Comparison of ENCODE assay signal across 1 cellular context in genomic region chr17:75113798-75114551, GRCh38.
TF ChIP-seq lines count a peak whose summit lies in the region.

No MANE protein-coding gene starts in this region.

TF ChIP-seq in HepG2, 621 proteins besides CTCF, POLR2A, EP300 and RAD21 (continued from another document and continues in another):
- peak; percentile 76; the same call in 1 of the 2 replicates for TF ChIP-seq HIC2 (CRISPR knock-in tag; IDR thresholded peaks at IDR 0.05; ENCODE audit: low read depth)
- TF ChIP-seq ZNF18 (CRISPR knock-in tag; IDR thresholded peaks at IDR 0.05; ENCODE audit: insufficient replicate concordance) = no peak
- TF ChIP-seq SKI (IDR thresholded peaks at IDR 0.05; ENCODE audit: partially characterized antibody) = peak; percentile 12
- peak; percentile 68; the same call in 1 of the 2 replicates for TF ChIP-seq ZNF556 (CRISPR knock-in tag; IDR thresholded peaks at IDR 0.05; ENCODE audit: borderline replicate concordance)
- no peak for TF ChIP-seq ZBTB40 (IDR thresholded peaks at IDR 0.05)
- no peak for TF ChIP-seq ZBTB40 (CRISPR knock-in tag; IDR thresholded peaks at IDR 0.05)
- TF ChIP-seq IRF9 (CRISPR knock-in tag; IDR thresholded peaks at IDR 0.05; ENCODE audit: borderline replicate concordance) = 0 out of 2 replicates have a peak, but pooled peaks have one; percentile 60
- peak; percentile 64; the same call in 1 of the 2 replicates for TF ChIP-seq SAP130 (CRISPR knock-in tag; IDR thresholded peaks at IDR 0.05; ENCODE audit: low read depth)
- TF ChIP-seq REPIN1 (CRISPR knock-in tag; IDR thresholded peaks at IDR 0.05; ENCODE audit: borderline replicate concordance, low read depth) = peak; percentile 64; the same call in 1 of the 2 replicates
- TF ChIP-seq DMAP1 (CRISPR knock-in tag; IDR thresholded peaks at IDR 0.05) = no peak; the same call in 1 of the 2 replicates
- no peak for TF ChIP-seq MXD1 (CRISPR knock-in tag; IDR thresholded peaks at IDR 0.05)
- TF ChIP-seq WIZ (CRISPR knock-in tag; IDR thresholded peaks at IDR 0.05) = 0 out of 2 replicates have a peak, but pooled peaks have one; percentile 22
- TF ChIP-seq MAFF (IDR thresholded peaks at IDR 0.05; ENCODE audit: low read depth, low read length) = no peak
- peak; percentile 80 for TF ChIP-seq SALL1 (CRISPR knock-in tag; IDR thresholded peaks at IDR 0.05)
- no peak for TF ChIP-seq ZNF563 (CRISPR knock-in tag; IDR thresholded peaks at IDR 0.05)
- 0 out of 2 replicates have a peak, but pooled peaks have one; percentile 36 for TF ChIP-seq DRAP1 (CRISPR knock-in tag; IDR thresholded peaks at IDR 0.05)
- TF ChIP-seq KDM4B (CRISPR knock-in tag; IDR thresholded peaks at IDR 0.05) = 0 out of 2 replicates have a peak, but pooled peaks have one; percentile 42
- TF ChIP-seq ZNF749 (CRISPR knock-in tag; IDR thresholded peaks at IDR 0.05; ENCODE audit: borderline replicate concordance) = no peak
- no peak for TF ChIP-seq SNAI1 (CRISPR knock-in tag; IDR thresholded peaks at IDR 0.05; ENCODE audit: borderline replicate concordance)
- no peak; the same call in 1 of the 2 replicates for TF ChIP-seq KMT2A (CRISPR knock-in tag; IDR thresholded peaks at IDR 0.05)
- no peak for TF ChIP-seq ZNF784 (CRISPR knock-in tag; IDR thresholded peaks at IDR 0.05; ENCODE audit: borderline replicate concordance)
- TF ChIP-seq BRF2 (CRISPR knock-in tag; IDR thresholded peaks at IDR 0.05) = no peak
- TF ChIP-seq CCDC6 (CRISPR knock-in tag; IDR thresholded peaks at IDR 0.05) = no peak
- TF ChIP-seq CEBPB (IDR thresholded peaks at IDR 0.05; ENCODE audit: borderline replicate concordance, low read depth, low read length) = no peak
- no peak for TF ChIP-seq ZNF160 (CRISPR knock-in tag; IDR thresholded peaks at IDR 0.05)
- TF ChIP-seq MTA3 (CRISPR knock-in tag; IDR thresholded peaks at IDR 0.05) = no peak
- TF ChIP-seq THAP7 (CRISPR knock-in tag; IDR thresholded peaks at IDR 0.05) = no peak
- TF ChIP-seq ZNF264 (CRISPR knock-in tag; IDR thresholded peaks at IDR 0.05) = 0 out of 2 replicates have a peak, but pooled peaks have one; percentile 19
- TF ChIP-seq RARG (CRISPR knock-in tag; IDR thresholded peaks at IDR 0.05; ENCODE audit: low read depth) = no peak
- TF ChIP-seq ZNF781 (CRISPR knock-in tag; IDR thresholded peaks at IDR 0.05; ENCODE audit: borderline replicate concordance, not compliant biosample characterization) = no peak
- peak; percentile 78 for TF ChIP-seq ZGPAT (CRISPR knock-in tag; IDR thresholded peaks at IDR 0.05)
- TF ChIP-seq POGZ (CRISPR knock-in tag; IDR thresholded peaks at IDR 0.05) = no peak
- no peak for TF ChIP-seq ZNF83 (CRISPR knock-in tag; IDR thresholded peaks at IDR 0.05; ENCODE audit: borderline replicate concordance)
- 0 out of 2 replicates have a peak, but pooled peaks have one; percentile 48 for TF ChIP-seq SIN3A (IDR thresholded peaks at IDR 0.05; ENCODE audit: borderline replicate concordance, low read depth, low read length)
- TF ChIP-seq TBX3 (IDR thresholded peaks at IDR 0.05; ENCODE audit: borderline replicate concordance) = no peak
- peak; percentile 81 for TF ChIP-seq ELF1 (CRISPR knock-in tag; IDR thresholded peaks at IDR 0.05)
- no peak for TF ChIP-seq ZKSCAN5 (CRISPR knock-in tag; IDR thresholded peaks at IDR 0.05)
- TF ChIP-seq ZBTB2 (CRISPR knock-in tag; IDR thresholded peaks at IDR 0.05; ENCODE audit: low read depth) = no peak
- TF ChIP-seq HNRNPLL (IDR thresholded peaks at IDR 0.05; ENCODE audit: low read depth, low read length, poor library complexity, severe bottlenecking) = peak; percentile 38
- TF ChIP-seq HNRNPK (IDR thresholded peaks at IDR 0.05; ENCODE audit: low read depth, low read length, poor library complexity, severe bottlenecking) = no peak
- TF ChIP-seq ZNF850 (CRISPR knock-in tag; conservative IDR thresholded peaks at IDR 0.05) = no peak
- no peak for TF ChIP-seq ZFP37 (CRISPR knock-in tag; IDR thresholded peaks at IDR 0.05; ENCODE audit: borderline replicate concordance)
